ENCODE assay signal across 8 cellular contexts in the genomic region with DNA sequence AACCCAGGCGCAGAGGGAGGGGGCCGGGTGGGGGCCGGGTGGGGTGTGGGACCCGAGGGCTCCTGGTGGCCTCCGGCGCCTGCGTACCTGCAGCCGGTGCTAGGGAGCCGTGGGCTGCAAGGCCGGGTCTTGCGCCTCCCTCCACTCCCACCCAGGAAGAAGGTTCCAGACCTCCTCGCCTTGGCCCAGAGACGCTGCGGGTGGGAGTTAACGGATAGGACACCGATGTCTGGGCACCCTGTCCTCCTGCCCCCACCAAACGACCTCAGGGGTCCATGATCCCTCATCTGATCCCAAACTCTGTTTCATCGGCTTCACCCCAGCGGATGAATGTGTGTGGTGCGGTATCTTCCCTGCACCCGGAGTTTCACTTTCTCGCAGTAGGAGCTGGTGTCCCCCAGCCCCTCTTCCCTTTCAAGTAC. TPM values are rescaled to one million over a fixed set of nuclear protein-coding genes. Genes with fewer than 3 reads are reported as not detected.
DNase-seq lines count a peak whose midpoint lies in the region; ATAC-seq and TF ChIP-seq lines count a peak whose summit lies in the region.

No MANE protein-coding gene starts in this region.

- no peak for DNase-seq in CD4-positive, CD25-positive, alpha-beta regulatory T cell
- peak in 1 of 2 donors; percentile 20 for DNase-seq in cardiac fibroblast (ENCODE audit: low read depth in 2 of 2)
- DNase-seq in HUDEP-2 (lab: John Stamatoyannopoulos, UW; ENCODE audit: unreplicated experiment in 76 of 76), result no peak
- DNase-seq in NCI-H146 treated with DMSO at 0.1 percent for 48 hours (lab: John Stamatoyannopoulos, UW; ENCODE audit: unreplicated experiment), result no peak
- no peak for DNase-seq in HuH-7 (ENCODE audit: low spot score)

- H3K36me3 Mint-ChIP-seq in CD4-positive, CD25-positive, alpha-beta regulatory T cell, result no peaks in the 10 kb centered on the region
- peaks cover 2% of the 10 kb centered on the region for H3K36me3 Mint-ChIP-seq in IgD-negative memory B cell

- WGBS in mesodermal cell (ENCODE audit: insufficient coverage in 2 of 2), 2 experiments, result 0% methylated on average over 8 to 10 of the region's 22 CpGs

- H3K4me1 Mint-ChIP-seq in CD4-positive, CD25-positive, alpha-beta regulatory T cell, result peaks cover 12 to 50% (median 29%) of the 10 kb centered on the region in 4 donors
- H3K4me1 Mint-ChIP-seq in IgD-negative memory B cell, result peaks cover 11 to 16% (median 13%) of the 10 kb centered on the region in 3 donors

- no peak overlapping the region for H3K27ac Mint-ChIP-seq in CD4-positive, CD25-positive, alpha-beta regulatory T cell
- H3K27ac Mint-ChIP-seq in IgD-negative memory B cell, result peak overlapping the region; percentile 16 to 79 (median 76)

- no peaks in the 10 kb centered on the region for H3K36me3 ChIP-seq in CD4-positive, CD25-positive, alpha-beta regulatory T cell (ENCODE audit: control insufficient read depth, insufficient read depth, low read length)
- peaks cover 29% of the 10 kb centered on the region for H3K36me3 ChIP-seq in mesodermal cell (ENCODE audit: control insufficient read depth, insufficient read depth, low read length)

- TF ChIP-seq CTCF in cardiac fibroblast (IDR thresholded peaks at IDR 0.05; ENCODE audit: low read depth, low read length), result no peak

- H3K27me3 Mint-ChIP-seq in CD4-positive, CD25-positive, alpha-beta regulatory T cell, result peaks cover 91% of the 10 kb centered on the region
- H3K27me3 Mint-ChIP-seq in IgD-negative memory B cell, result peaks cover 70% of the 10 kb centered on the region

- peaks cover 35% of the 10 kb centered on the region for H3K27me3 ChIP-seq in CD4-positive, CD25-positive, alpha-beta regulatory T cell (ENCODE audit: control insufficient read depth, insufficient read depth, low read length)

- peaks cover 38% of the 10 kb centered on the region for H3K4me1 ChIP-seq in CD4-positive, CD25-positive, alpha-beta regulatory T cell (ENCODE audit: control insufficient read depth, insufficient read depth, low read length, poor library complexity, severe bottlenecking)
- H3K4me1 ChIP-seq in mesodermal cell (ENCODE audit: control insufficient read depth, insufficient read depth, low read length, poor library complexity, severe bottlenecking), result peaks cover 43% of the 10 kb centered on the region

- no peak for ATAC-seq in CD4-positive, CD25-positive, alpha-beta regulatory T cell (ENCODE audit: low read depth in 2 of 2)
- no peak for ATAC-seq in esophagus mucosa

- peaks cover 0 to 8% (median 0%) of the 10 kb centered on the region in 7 donors for H3K9me3 Mint-ChIP-seq in CD4-positive, CD25-positive, alpha-beta regulatory T cell
- peaks cover 0 to 32% (median 0%) of the 10 kb centered on the region in 3 donors for H3K9me3 Mint-ChIP-seq in IgD-negative memory B cell

- H3K27ac ChIP-seq in CD4-positive, CD25-positive, alpha-beta regulatory T cell (ENCODE audit: insufficient read depth, low read length, poor library complexity, severe bottlenecking), result no peak overlapping the region
- H3K27ac ChIP-seq in mesodermal cell (ENCODE audit: low read depth, low read length, severe bottlenecking), result peak overlapping the region; percentile 8

- H3K4me3 Mint-ChIP-seq in CD4-positive, CD25-positive, alpha-beta regulatory T cell, result peak overlapping the region; percentile 12 to 91 (median 88)
- peak overlapping the region; percentile 70 to 91 (median 81) for H3K4me3 Mint-ChIP-seq in IgD-negative memory B cell

- H3K4me3 ChIP-seq in CD4-positive, CD25-positive, alpha-beta regulatory T cell (ENCODE audit: low read depth, low read length), result peak overlapping the region; percentile 68
- peak overlapping the region; percentile 55 to 65 for H3K4me3 ChIP-seq in cardiac fibroblast (replicated peaks in 1 of 2; ENCODE audit: low read depth in 2 of 2, low read length in 2 of 2)
- H3K4me3 ChIP-seq in mesodermal cell (ENCODE audit: extremely low read depth, insufficient read depth, low read length, poor library complexity, severe bottlenecking), result peak overlapping the region; percentile 91

- H3K9me3 ChIP-seq in CD4-positive, CD25-positive, alpha-beta regulatory T cell (ENCODE audit: control insufficient read depth in 2 of 2, low read length in 2 of 2), result no peaks in the 10 kb centered on the region
- no peaks in the 10 kb centered on the region for H3K9me3 ChIP-seq in mesodermal cell (ENCODE audit: control insufficient read depth, low read length)

RNA-seq across cellular contexts. Expression of a gene that starts 0.9 kb away (rescaled TPM):
- total RNA-seq in CD4-positive, CD25-positive, alpha-beta regulatory T cell, result 0.54 TPM
- under 1 TPM in 1 of 4 donors, not detected in 3; 0.32 TPM for polyA plus RNA-seq in CD4-positive, CD25-positive, alpha-beta regulatory T cell
- polyA plus RNA-seq in IgD-negative memory B cell, result 0.18 TPM
- polyA plus RNA-seq in mesodermal cell (2013, experiment 1 of 2), result 168 TPM
- 152 TPM for polyA plus RNA-seq in mesodermal cell (2013, experiment 2 of 2)
- 0.36 TPM for total RNA-seq in esophagus mucosa

Comparison
In these comparisons a context has a peak if more than half of its experiments do, and no peak if none do; other contexts are left out.
1. H3K27ac Mint-ChIP-seq: peak in IgD-negative memory B cell (3 of 3); none in CD4-positive, CD25-positive, alpha-beta regulatory T cell (0 of 3).
2. Peak in every context shown above with its lines, with median percentiles within 50 percentile points of each other: H3K4me3 ChIP-seq.